1 cellular context compared by ENCODE assay signal in the genomic region with DNA sequence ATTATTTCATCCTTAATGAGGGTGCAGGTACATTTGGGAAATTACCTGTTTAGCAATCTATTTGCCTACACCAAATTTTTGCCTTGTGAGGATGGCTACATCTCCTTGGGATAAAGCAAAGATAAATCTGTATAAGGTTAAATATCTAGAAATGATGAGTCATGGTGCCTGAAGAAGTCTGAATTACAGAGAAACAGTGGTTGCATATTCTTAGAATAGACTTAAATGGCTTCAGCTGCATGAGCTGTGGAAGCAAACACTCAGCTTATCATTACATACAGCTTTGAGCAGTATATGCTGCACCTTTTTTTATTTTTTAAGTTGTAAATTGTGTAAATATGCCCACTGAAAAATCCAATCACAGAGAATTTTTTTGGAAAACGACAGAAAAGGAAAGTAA.
A peak's percentile ranks its signal among the peaks of the same experiment; 100 is the strongest.
TF ChIP-seq lines count a peak whose summit lies in the region.

No MANE protein-coding gene starts in this region.

TF ChIP-seq in K562, 482 proteins besides CTCF, POLR2A, EP300 and RAD21 (continued from another document and continues in another):
- peak; percentile 36; the same call in 1 of the 2 replicates for TF ChIP-seq BACH1 (tag; IDR thresholded peaks at IDR 0.05)
- no peak for TF ChIP-seq ETV5 (CRISPR knock-in tag; IDR thresholded peaks at IDR 0.05; ENCODE audit: low read depth)
- TF ChIP-seq PHB (CRISPR knock-in tag; IDR thresholded peaks at IDR 0.05) = no peak
- TF ChIP-seq, protein P1, sequence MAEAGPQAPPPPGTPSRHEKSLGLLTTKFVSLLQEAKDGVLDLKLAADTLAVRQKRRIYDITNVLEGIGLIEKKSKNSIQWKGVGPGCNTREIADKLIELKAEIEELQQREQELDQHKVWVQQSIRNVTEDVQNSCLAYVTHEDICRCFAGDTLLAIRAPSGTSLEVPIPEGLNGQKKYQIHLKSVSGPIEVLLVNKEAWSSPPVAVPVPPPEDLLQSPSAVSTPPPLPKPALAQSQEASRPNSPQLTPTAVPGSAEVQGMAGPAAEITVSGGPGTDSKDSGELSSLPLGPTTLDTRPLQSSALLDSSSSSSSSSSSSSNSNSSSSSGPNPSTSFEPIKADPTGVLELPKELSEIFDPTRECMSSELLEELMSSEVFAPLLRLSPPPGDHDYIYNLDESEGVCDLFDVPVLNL (CRISPR knock-in tag; IDR thresholded peaks at IDR 0.05; ENCODE audit: low read depth) = no peak
- no peak for TF ChIP-seq SREBF2 (CRISPR knock-in tag; IDR thresholded peaks at IDR 0.05)
- no peak for TF ChIP-seq TOE1 (IDR thresholded peaks at IDR 0.05; ENCODE audit: borderline replicate concordance)
- TF ChIP-seq TOE1 (CRISPR knock-in tag; IDR thresholded peaks at IDR 0.05; ENCODE audit: borderline replicate concordance, low read depth) = no peak
- TF ChIP-seq, protein P2, sequence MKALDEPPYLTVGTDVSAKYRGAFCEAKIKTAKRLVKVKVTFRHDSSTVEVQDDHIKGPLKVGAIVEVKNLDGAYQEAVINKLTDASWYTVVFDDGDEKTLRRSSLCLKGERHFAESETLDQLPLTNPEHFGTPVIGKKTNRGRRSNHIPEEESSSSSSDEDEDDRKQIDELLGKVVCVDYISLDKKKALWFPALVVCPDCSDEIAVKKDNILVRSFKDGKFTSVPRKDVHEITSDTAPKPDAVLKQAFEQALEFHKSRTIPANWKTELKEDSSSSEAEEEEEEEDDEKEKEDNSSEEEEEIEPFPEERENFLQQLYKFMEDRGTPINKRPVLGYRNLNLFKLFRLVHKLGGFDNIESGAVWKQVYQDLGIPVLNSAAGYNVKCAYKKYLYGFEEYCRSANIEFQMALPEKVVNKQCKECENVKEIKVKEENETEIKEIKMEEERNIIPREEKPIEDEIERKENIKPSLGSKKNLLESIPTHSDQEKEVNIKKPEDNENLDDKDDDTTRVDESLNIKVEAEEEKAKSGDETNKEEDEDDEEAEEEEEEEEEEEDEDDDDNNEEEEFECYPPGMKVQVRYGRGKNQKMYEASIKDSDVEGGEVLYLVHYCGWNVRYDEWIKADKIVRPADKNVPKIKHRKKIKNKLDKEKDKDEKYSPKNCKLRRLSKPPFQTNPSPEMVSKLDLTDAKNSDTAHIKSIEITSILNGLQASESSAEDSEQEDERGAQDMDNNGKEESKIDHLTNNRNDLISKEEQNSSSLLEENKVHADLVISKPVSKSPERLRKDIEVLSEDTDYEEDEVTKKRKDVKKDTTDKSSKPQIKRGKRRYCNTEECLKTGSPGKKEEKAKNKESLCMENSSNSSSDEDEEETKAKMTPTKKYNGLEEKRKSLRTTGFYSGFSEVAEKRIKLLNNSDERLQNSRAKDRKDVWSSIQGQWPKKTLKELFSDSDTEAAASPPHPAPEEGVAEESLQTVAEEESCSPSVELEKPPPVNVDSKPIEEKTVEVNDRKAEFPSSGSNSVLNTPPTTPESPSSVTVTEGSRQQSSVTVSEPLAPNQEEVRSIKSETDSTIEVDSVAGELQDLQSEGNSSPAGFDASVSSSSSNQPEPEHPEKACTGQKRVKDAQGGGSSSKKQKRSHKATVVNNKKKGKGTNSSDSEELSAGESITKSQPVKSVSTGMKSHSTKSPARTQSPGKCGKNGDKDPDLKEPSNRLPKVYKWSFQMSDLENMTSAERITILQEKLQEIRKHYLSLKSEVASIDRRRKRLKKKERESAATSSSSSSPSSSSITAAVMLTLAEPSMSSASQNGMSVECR (CRISPR knock-in tag; IDR thresholded peaks at IDR 0.05) = no peak
- no peak for TF ChIP-seq CBFA2T3 (IDR thresholded peaks at IDR 0.05)
- peak; percentile 83 for TF ChIP-seq MAFF (IDR thresholded peaks at IDR 0.05; ENCODE audit: low read length)
- TF ChIP-seq, protein P3, sequence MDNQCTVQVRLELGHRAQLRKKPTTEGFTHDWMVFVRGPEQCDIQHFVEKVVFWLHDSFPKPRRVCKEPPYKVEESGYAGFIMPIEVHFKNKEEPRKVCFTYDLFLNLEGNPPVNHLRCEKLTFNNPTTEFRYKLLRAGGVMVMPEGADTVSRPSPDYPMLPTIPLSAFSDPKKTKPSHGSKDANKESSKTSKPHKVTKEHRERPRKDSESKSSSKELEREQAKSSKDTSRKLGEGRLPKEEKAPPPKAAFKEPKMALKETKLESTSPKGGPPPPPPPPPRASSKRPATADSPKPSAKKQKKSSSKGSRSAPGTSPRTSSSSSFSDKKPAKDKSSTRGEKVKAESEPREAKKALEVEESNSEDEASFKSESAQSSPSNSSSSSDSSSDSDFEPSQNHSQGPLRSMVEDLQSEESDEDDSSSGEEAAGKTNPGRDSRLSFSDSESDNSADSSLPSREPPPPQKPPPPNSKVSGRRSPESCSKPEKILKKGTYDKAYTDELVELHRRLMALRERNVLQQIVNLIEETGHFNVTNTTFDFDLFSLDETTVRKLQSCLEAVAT (IDR thresholded peaks at IDR 0.05) = no peak
- TF ChIP-seq ZKSCAN8 (CRISPR knock-in tag; IDR thresholded peaks at IDR 0.05) = no peak
- TF ChIP-seq TRIM28 (IDR thresholded peaks at IDR 0.05) = no peak
- no peak for TF ChIP-seq TCFL5 (CRISPR knock-in tag; conservative IDR thresholded peaks at IDR 0.05)
- TF ChIP-seq, protein P4, sequence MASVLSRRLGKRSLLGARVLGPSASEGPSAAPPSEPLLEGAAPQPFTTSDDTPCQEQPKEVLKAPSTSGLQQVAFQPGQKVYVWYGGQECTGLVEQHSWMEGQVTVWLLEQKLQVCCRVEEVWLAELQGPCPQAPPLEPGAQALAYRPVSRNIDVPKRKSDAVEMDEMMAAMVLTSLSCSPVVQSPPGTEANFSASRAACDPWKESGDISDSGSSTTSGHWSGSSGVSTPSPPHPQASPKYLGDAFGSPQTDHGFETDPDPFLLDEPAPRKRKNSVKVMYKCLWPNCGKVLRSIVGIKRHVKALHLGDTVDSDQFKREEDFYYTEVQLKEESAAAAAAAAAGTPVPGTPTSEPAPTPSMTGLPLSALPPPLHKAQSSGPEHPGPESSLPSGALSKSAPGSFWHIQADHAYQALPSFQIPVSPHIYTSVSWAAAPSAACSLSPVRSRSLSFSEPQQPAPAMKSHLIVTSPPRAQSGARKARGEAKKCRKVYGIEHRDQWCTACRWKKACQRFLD (CRISPR knock-in tag; IDR thresholded peaks at IDR 0.05) = no peak
- TF ChIP-seq NCOA1 (IDR thresholded peaks at IDR 0.05; ENCODE audit: low read depth) = no peak
- no peak for TF ChIP-seq ZNF143 (CRISPR knock-in tag; IDR thresholded peaks at IDR 0.05)
- TF ChIP-seq MAFG (tag; conservative IDR thresholded peaks at IDR 0.05) = peak; percentile 86
- no peak for TF ChIP-seq NR2C2 (CRISPR knock-in tag; IDR thresholded peaks at IDR 0.05)
- TF ChIP-seq NR2C2 (tag; IDR thresholded peaks at IDR 0.05) = no peak
- TF ChIP-seq, protein P5, sequence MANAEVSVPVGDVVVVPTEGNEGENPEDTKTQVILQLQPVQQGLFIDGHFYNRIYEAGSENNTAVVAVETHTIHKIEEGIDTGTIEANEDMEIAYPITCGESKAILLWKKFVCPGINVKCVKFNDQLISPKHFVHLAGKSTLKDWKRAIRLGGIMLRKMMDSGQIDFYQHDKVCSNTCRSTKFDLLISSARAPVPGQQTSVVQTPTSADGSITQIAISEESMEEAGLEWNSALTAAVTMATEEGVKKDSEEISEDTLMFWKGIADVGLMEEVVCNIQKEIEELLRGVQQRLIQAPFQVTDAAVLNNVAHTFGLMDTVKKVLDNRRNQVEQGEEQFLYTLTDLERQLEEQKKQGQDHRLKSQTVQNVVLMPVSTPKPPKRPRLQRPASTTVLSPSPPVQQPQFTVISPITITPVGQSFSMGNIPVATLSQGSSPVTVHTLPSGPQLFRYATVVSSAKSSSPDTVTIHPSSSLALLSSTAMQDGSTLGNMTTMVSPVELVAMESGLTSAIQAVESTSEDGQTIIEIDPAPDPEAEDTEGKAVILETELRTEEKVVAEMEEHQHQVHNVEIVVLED (CRISPR knock-in tag; IDR thresholded peaks at IDR 0.05) = no peak
- TF ChIP-seq ZNF75A (CRISPR knock-in tag; IDR thresholded peaks at IDR 0.05) = no peak
- no peak for TF ChIP-seq ZNF431 (CRISPR knock-in tag; IDR thresholded peaks at IDR 0.05)
- no peak for TF ChIP-seq NFIX (CRISPR knock-in tag; IDR thresholded peaks at IDR 0.05; ENCODE audit: low read depth)
- TF ChIP-seq, protein P6, sequence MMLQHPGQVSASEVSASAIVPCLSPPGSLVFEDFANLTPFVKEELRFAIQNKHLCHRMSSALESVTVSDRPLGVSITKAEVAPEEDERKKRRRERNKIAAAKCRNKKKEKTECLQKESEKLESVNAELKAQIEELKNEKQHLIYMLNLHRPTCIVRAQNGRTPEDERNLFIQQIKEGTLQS (IDR thresholded peaks at IDR 0.05) = peak; percentile 48; the same call in 1 of the 2 replicates
- TF ChIP-seq, protein P6 (CRISPR knock-in tag; conservative IDR thresholded peaks at IDR 0.05) = no peak
- TF ChIP-seq TAF9B (IDR thresholded peaks at IDR 0.05; ENCODE audit: partially characterized antibody) = no peak
- TF ChIP-seq ARID1B (IDR thresholded peaks at IDR 0.05) = peak; percentile 30; the same call in 1 of the 2 replicates
- TF ChIP-seq, protein P7, sequence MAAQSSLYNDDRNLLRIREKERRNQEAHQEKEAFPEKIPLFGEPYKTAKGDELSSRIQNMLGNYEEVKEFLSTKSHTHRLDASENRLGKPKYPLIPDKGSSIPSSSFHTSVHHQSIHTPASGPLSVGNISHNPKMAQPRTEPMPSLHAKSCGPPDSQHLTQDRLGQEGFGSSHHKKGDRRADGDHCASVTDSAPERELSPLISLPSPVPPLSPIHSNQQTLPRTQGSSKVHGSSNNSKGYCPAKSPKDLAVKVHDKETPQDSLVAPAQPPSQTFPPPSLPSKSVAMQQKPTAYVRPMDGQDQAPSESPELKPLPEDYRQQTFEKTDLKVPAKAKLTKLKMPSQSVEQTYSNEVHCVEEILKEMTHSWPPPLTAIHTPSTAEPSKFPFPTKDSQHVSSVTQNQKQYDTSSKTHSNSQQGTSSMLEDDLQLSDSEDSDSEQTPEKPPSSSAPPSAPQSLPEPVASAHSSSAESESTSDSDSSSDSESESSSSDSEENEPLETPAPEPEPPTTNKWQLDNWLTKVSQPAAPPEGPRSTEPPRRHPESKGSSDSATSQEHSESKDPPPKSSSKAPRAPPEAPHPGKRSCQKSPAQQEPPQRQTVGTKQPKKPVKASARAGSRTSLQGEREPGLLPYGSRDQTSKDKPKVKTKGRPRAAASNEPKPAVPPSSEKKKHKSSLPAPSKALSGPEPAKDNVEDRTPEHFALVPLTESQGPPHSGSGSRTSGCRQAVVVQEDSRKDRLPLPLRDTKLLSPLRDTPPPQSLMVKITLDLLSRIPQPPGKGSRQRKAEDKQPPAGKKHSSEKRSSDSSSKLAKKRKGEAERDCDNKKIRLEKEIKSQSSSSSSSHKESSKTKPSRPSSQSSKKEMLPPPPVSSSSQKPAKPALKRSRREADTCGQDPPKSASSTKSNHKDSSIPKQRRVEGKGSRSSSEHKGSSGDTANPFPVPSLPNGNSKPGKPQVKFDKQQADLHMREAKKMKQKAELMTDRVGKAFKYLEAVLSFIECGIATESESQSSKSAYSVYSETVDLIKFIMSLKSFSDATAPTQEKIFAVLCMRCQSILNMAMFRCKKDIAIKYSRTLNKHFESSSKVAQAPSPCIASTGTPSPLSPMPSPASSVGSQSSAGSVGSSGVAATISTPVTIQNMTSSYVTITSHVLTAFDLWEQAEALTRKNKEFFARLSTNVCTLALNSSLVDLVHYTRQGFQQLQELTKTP (IDR thresholded peaks at IDR 0.05; ENCODE audit: low read depth in 1 of 2, partially characterized antibody in 2 of 2) = no peak
- TF ChIP-seq HNRNPLL (IDR thresholded peaks at IDR 0.05; ENCODE audit: low read depth, low read length, poor library complexity, severe bottlenecking) = no peak
- TF ChIP-seq RCOR1 (IDR thresholded peaks at IDR 0.05; ENCODE audit: borderline replicate concordance in 1 of 2, low read depth in 2 of 2, low read length in 2 of 2) = 0 out of 4 replicates have a peak, but pooled peaks of 1 of the 2 experiments have one; percentile 13
- TF ChIP-seq ZNF41 (CRISPR knock-in tag; conservative IDR thresholded peaks at IDR 0.05) = no peak
- TF ChIP-seq CEBPB (tag; IDR thresholded peaks at IDR 0.05) = no peak
- TF ChIP-seq SRSF1 (IDR thresholded peaks at IDR 0.05; ENCODE audit: low read depth, low read length) = no peak
- no peak for TF ChIP-seq ZNF384 (IDR thresholded peaks at IDR 0.05; ENCODE audit: low read depth, low read length)
- no peak for TF ChIP-seq MTF1 (CRISPR knock-in tag; IDR thresholded peaks at IDR 0.05; ENCODE audit: borderline replicate concordance)
- no peak for TF ChIP-seq MYC (IDR thresholded peaks at IDR 0.05; ENCODE audit: low read depth, low read length)
- no peak for TF ChIP-seq MYC (CRISPR knock-in tag; IDR thresholded peaks at IDR 0.05; ENCODE audit: borderline replicate concordance, low read depth)
- TF ChIP-seq, protein P8, sequence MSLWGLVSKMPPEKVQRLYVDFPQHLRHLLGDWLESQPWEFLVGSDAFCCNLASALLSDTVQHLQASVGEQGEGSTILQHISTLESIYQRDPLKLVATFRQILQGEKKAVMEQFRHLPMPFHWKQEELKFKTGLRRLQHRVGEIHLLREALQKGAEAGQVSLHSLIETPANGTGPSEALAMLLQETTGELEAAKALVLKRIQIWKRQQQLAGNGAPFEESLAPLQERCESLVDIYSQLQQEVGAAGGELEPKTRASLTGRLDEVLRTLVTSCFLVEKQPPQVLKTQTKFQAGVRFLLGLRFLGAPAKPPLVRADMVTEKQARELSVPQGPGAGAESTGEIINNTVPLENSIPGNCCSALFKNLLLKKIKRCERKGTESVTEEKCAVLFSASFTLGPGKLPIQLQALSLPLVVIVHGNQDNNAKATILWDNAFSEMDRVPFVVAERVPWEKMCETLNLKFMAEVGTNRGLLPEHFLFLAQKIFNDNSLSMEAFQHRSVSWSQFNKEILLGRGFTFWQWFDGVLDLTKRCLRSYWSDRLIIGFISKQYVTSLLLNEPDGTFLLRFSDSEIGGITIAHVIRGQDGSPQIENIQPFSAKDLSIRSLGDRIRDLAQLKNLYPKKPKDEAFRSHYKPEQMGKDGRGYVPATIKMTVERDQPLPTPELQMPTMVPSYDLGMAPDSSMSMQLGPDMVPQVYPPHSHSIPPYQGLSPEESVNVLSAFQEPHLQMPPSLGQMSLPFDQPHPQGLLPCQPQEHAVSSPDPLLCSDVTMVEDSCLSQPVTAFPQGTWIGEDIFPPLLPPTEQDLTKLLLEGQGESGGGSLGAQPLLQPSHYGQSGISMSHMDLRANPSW (CRISPR knock-in tag; IDR thresholded peaks at IDR 0.05) = no peak
- peak; percentile 65; the same call in 1 of the 2 replicates for TF ChIP-seq MAFK (IDR thresholded peaks at IDR 0.05; ENCODE audit: low read length)
- TF ChIP-seq, protein P9, sequence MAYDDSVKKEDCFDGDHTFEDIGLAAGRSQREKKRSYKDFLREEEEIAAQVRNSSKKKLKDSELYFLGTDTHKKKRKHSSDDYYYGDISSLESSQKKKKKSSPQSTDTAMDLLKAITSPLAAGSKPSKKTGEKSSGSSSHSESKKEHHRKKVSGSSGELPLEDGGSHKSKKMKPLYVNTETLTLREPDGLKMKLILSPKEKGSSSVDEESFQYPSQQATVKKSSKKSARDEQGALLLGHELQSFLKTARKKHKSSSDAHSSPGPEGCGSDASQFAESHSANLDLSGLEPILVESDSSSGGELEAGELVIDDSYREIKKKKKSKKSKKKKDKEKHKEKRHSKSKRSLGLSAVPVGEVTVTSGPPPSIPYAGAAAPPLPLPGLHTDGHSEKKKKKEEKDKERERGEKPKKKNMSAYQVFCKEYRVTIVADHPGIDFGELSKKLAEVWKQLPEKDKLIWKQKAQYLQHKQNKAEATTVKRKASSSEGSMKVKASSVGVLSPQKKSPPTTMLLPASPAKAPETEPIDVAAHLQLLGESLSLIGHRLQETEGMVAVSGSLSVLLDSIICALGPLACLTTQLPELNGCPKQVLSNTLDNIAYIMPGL (CRISPR knock-in tag; IDR thresholded peaks at IDR 0.05) = no peak
- no peak for TF ChIP-seq NONO (IDR thresholded peaks at IDR 0.05; ENCODE audit: low read depth in 2 of 2, low read length in 1 of 2)
